8 cellular contexts compared by ENCODE assay signal in the genomic region with DNA sequence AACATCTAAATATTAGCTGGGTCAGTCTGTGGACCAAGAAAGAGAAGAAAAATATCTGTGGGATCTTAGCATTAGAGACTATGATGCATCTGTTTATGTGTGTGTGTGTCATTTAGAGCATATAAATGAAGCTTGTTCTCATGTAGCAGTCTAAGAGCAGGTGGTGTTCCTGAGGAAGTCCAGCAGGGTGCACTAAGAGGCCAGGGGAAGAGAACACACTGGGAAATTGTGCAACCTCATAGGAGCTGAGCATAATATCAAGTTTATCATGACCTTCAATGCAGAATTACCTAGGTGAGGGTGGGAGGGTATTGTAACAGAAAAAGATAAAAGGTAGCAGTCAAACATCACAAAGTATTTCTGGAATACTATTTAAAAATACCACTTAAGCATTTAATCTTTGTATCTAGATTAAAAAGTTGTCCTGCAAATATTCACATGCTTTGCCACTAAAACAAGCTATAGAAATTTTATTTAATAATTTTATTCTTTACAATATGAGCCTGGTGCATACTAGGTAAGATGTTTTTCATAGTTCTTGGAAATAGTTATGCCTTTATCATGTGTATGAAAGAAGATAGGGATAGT.
DNase-seq lines count a peak whose midpoint lies in the region; TF ChIP-seq lines count a peak whose summit lies in the region.

No MANE protein-coding gene starts in this region.

- no peaks in the 10 kb centered on the region for H3K9me3 Mint-ChIP-seq in nephron

- peak; percentile 46 for DNase-seq in NCI-H1092 treated with DMSO at 0.1 percent for 48 hours (lab: John Stamatoyannopoulos, UW)
- DNase-seq in NCI-H1092 (lab: John Stamatoyannopoulos, UW): no peak
- DNase-seq in H4 (ENCODE audit: low spot score): peak; percentile 62
- peak; percentile 85 for DNase-seq in OCI-M1 (lab: John Stamatoyannopoulos, UW)
- DNase-seq in epithelial cell of esophagus (ENCODE audit: low read depth): peak; percentile 77
- DNase-seq in mesenteric fat pad (ENCODE audit: low spot score): no peak

- peak; percentile 82 for TF ChIP-seq CTCF in LNCAP (IDR thresholded peaks at IDR 0.05)
- TF ChIP-seq CTCF in epithelial cell of esophagus (IDR thresholded peaks at IDR 0.05; ENCODE audit: insufficient read depth, low read depth, low read length, missing control alignments): peak; percentile 89
- peak; percentile 56 to 65 (median 62) for TF ChIP-seq CTCF in nephron (IDR thresholded peaks at IDR 0.05; ENCODE audit: unreplicated experiment in 3 of 3)

- no peak overlapping the region for H3K4me3 Mint-ChIP-seq in nephron

- H3K27ac Mint-ChIP-seq in nephron: no peak overlapping the region

- H3K4me1 Mint-ChIP-seq in nephron: peaks cover 8% of the 10 kb centered on the region

- no peaks in the 10 kb centered on the region for H3K36me3 Mint-ChIP-seq in nephron (ENCODE audit: low read depth)

- no peaks in the 10 kb centered on the region for H3K27me3 Mint-ChIP-seq in nephron (ENCODE audit: low read depth)

- H3K4me3 ChIP-seq in epithelial cell of esophagus (ENCODE audit: low read length): no peak overlapping the region

Comparison
In these comparisons a context has a peak if more than half of its experiments do, and no peak if none do; other contexts are left out.
1. DNase-seq: peak in NCI-H1092 treated with DMSO at 0.1 percent for 48 hours (single experiment), H4 (single experiment), OCI-M1 (single experiment) and epithelial cell of esophagus (single experiment); none in NCI-H1092 (single experiment) and mesenteric fat pad (single experiment).
2. Peak in every context shown above with its lines, with median percentiles within 50 percentile points of each other: CTCF ChIP-seq.